In the genomic region with DNA sequence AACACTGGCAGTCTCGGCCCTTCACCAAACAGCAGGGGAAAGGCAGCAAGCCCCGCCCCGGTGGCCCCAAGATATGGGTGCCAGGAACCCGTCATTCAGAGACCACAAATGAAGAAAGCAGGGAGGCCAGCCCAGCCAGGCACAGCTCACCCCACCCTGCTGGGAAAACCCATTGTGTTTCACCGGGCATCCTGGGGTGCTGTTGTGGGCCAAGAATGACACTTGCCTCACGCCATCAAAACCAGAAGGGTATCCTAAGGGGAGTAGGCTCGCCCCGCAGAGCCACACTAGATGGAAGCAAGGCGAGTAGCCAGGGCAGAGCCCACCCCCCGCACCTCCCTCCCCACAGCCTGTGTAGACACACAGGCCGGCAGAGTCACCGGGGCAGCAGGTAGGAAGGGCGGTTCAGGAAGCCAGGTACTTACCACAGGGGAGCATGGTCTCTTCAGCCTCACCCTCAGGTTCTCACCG, we compare ENCODE assay signal across 10 cellular contexts.
A peak's percentile ranks its signal among the peaks of the same experiment; 100 is the strongest.
DNase-seq lines count a peak whose midpoint lies in the region; ATAC-seq and TF ChIP-seq lines count a peak whose summit lies in the region.
"Had no signal": no experiment of that assay in that cellular context is flagged by ENCODE, and none has a peak within 500 bp of the region (broad histone marks: within the 10 kb centered on the region; RNA-seq: fewer than 3 reads in every experiment).

No MANE protein-coding gene starts in this region.

- WGBS in neuronal stem cell (ENCODE audit: extremely low coverage in 2 of 2, insufficient read length in 2 of 2, insufficient replicate concordance in 1 of 2), 2 donors, result no CpG with 5 or more reads among the region's 14 CpGs

- H3K4me2 ChIP-seq in neuronal stem cell (ENCODE audit: insufficient read depth, low read length, poor library complexity, severe bottlenecking) (peak overlapping the region; percentile 20), MM.1S (ENCODE audit: low read depth, low read length) (no peak overlapping the region)

- no peaks in the 10 kb centered on the region for H3F3A ChIP-seq in MM.1S (ENCODE audit: insufficient read depth, low read length)

- H3K27ac ChIP-seq in neuronal stem cell (replicated peaks; ENCODE audit: low read length), result no peak overlapping the region
- no peak overlapping the region for H3K27ac ChIP-seq in MM.1S (ENCODE audit: low read length)

- no peak overlapping the region for H2BK12ac ChIP-seq in neuronal stem cell (ENCODE audit: low read length)

- peak; percentile 37 for ATAC-seq in GM18861 (IDR thresholded peaks at IDR 0.05; ENCODE audit: unreplicated experiment)
- ATAC-seq in GM21723 (IDR thresholded peaks at IDR 0.05; ENCODE audit: unreplicated experiment), result peak; percentile 35
- ATAC-seq: HCT116 had no signal

- no peaks in the 10 kb centered on the region for H3K79me2 ChIP-seq in MM.1S (ENCODE audit: low read length)

- DNase-seq in NCI-H69 (lab: John Stamatoyannopoulos, UW), result peak; percentile 68
- no peak for DNase-seq in neuronal stem cell (ENCODE audit: low spot score)
- no peak for DNase-seq in MM.1S
- DNase-seq in hippocampal formation (lab: John Stamatoyannopoulos, UW), result no peak
- DNase-seq in NK-92 (lab: John Stamatoyannopoulos, UW; ENCODE audit: unreplicated experiment), result no peak
- DNase-seq: Calu3, NCI-H1436 had no signal

- peak overlapping the region; percentile 15 for H3K18ac ChIP-seq in neuronal stem cell (ENCODE audit: low read length)

- no peak overlapping the region for H4K91ac ChIP-seq in neuronal stem cell (ENCODE audit: low read depth, low read length, poor library complexity)

- H4K20me1 ChIP-seq in MM.1S (ENCODE audit: insufficient read depth, low read length), result no peaks in the 10 kb centered on the region

- H3K27me3 ChIP-seq in neuronal stem cell (ENCODE audit: control insufficient read depth in 3 of 3, insufficient read depth in 3 of 3, low read depth in 1 of 3, low read length in 3 of 3) (peaks cover 0 to 25% (median 6%) of the 10 kb centered on the region in 3 experiments), MM.1S (replicated peaks; ENCODE audit: insufficient read depth, low read length) (no peaks in the 10 kb centered on the region)

- no peak overlapping the region for H3K4me3 ChIP-seq in neuronal stem cell (ENCODE audit: low read length in 2 of 2)
- no peak overlapping the region for H3K4me3 ChIP-seq in MM.1S (ENCODE audit: low read length)

- H3K4me1 ChIP-seq in neuronal stem cell (ENCODE audit: control insufficient read depth in 2 of 2, insufficient read depth in 1 of 2, low read depth in 1 of 2, low read length in 2 of 2) (peaks cover 0 to 9% of the 10 kb centered on the region in 2 donors), MM.1S (ENCODE audit: low read length) (no peaks in the 10 kb centered on the region)

- H2BK5ac ChIP-seq in neuronal stem cell (ENCODE audit: low read length), result no peak overlapping the region

- TF ChIP-seq CTCF in MM.1S (IDR thresholded peaks at IDR 0.05; ENCODE audit: low read length), result no peak

- no peaks in the 10 kb centered on the region for H3K9me3 ChIP-seq in neuronal stem cell (replicated peaks in 1 of 2; ENCODE audit: control insufficient read depth in 2 of 2, insufficient read depth in 1 of 2, low read depth in 1 of 2, low read length in 2 of 2)
- no peaks in the 10 kb centered on the region for H3K9me3 ChIP-seq in MM.1S (replicated peaks; ENCODE audit: insufficient read depth, low read length)

- no peaks in the 10 kb centered on the region for H3K36me3 ChIP-seq in neuronal stem cell (replicated peaks in 1 of 2; ENCODE audit: control insufficient read depth in 2 of 2, insufficient read depth in 2 of 2, low read length in 2 of 2)
- no peaks in the 10 kb centered on the region for H3K36me3 ChIP-seq in MM.1S (replicated peaks; ENCODE audit: insufficient read depth, low read length)

- no peaks in the 10 kb centered on the region for H3K9me2 ChIP-seq in MM.1S (replicated peaks; ENCODE audit: insufficient read depth, low read length)

- no peak overlapping the region for H2BK120ac ChIP-seq in neuronal stem cell (ENCODE audit: low read depth, low read length)

- no peak overlapping the region for H4K8ac ChIP-seq in neuronal stem cell (ENCODE audit: low read depth, low read length)

- peak overlapping the region; percentile 4 for H2AK5ac ChIP-seq in neuronal stem cell (ENCODE audit: low read depth, low read length)

- no peak overlapping the region for H3K23ac ChIP-seq in neuronal stem cell (ENCODE audit: low read depth, low read length, poor library complexity)

- H3K14ac ChIP-seq in neuronal stem cell (ENCODE audit: low read length), result no peak overlapping the region

- no peak overlapping the region for H3K9ac ChIP-seq in neuronal stem cell (ENCODE audit: low read depth, low read length, poor library complexity)
- H3K9ac ChIP-seq in MM.1S (ENCODE audit: low read length), result no peak overlapping the region

- no peak overlapping the region for H3K4ac ChIP-seq in neuronal stem cell (ENCODE audit: low read length)

- H2BK15ac ChIP-seq in neuronal stem cell (ENCODE audit: low read length), result no peak overlapping the region

- no peak overlapping the region for H2AFZ ChIP-seq in neuronal stem cell (ENCODE audit: low read length)
- H2AFZ ChIP-seq in MM.1S (ENCODE audit: low read length), result no peak overlapping the region

- H3K79me1 ChIP-seq in neuronal stem cell (ENCODE audit: low read depth, low read length), result no peaks in the 10 kb centered on the region
